ENCODE assay signal across 13 cellular contexts in the genomic region with DNA sequence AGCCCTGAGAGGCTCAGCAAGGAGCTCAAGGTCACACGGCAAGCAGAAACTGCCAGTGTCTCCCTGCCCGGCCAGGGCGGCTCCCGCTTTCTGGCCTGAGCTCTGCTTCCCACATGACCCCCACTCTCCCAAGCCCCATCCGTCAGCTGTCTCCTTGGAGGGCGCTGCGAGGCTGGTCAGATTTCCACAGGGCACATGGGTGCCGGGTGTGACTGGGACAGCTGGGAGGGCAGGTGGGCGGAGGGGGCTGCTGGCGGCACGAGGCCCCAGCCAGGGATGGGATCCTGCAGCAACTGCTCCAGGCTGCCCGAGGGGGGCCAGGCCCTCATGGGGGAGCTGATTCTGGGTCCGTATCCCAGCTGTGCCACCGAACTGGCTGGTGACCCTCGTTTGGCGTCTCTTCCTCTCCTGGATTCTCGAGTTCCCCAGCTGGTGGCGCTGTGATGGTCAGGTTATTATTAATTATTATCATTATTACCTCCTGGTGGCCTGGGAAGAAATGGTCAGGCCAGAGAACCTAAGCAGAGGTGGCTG. TPM values are rescaled to one million over a fixed set of nuclear protein-coding genes. Genes with fewer than 3 reads are reported as not detected.
DNase-seq lines count a peak whose midpoint lies in the region; ATAC-seq and TF ChIP-seq lines count a peak whose summit lies in the region.
"Had no signal": no experiment of that assay in that cellular context is flagged by ENCODE, and none has a peak within 500 bp of the region (broad histone marks: within the 10 kb centered on the region; RNA-seq: fewer than 3 reads in every experiment).

No MANE protein-coding gene starts in this region.

- peak overlapping the region; percentile 72 for H3K18ac ChIP-seq in neuronal stem cell (ENCODE audit: low read length)

- no peak overlapping the region for H4K8ac ChIP-seq in neuronal stem cell (ENCODE audit: low read depth, low read length)

- no peak overlapping the region for H3K4ac ChIP-seq in neuronal stem cell (ENCODE audit: low read length)

- no peak overlapping the region for H3K4me3 ChIP-seq in DND-41 (ENCODE audit: low read depth in 1 of 2, low read length in 2 of 2)
- no peak overlapping the region for H3K4me3 ChIP-seq in cardiac fibroblast (replicated peaks in 1 of 2; ENCODE audit: low read depth in 2 of 2, low read length in 2 of 2)
- no peak overlapping the region for H3K4me3 ChIP-seq in neuronal stem cell (ENCODE audit: low read length in 2 of 2)

- no peaks in the 10 kb centered on the region for H3K79me1 ChIP-seq in neuronal stem cell (ENCODE audit: low read depth, low read length)

- H4K20me1 ChIP-seq in DND-41 (ENCODE audit: insufficient read depth, low read length): no peaks in the 10 kb centered on the region

- H3K4me1 ChIP-seq in DND-41 (ENCODE audit: insufficient read depth, low read length): no peaks in the 10 kb centered on the region
- H3K4me1 ChIP-seq in neuronal stem cell (ENCODE audit: control insufficient read depth in 2 of 2, insufficient read depth in 1 of 2, low read depth in 1 of 2, low read length in 2 of 2): no peaks in the 10 kb centered on the region

- no CpG with 5 or more reads among the region's 18 CpGs for WGBS in neuronal stem cell (ENCODE audit: extremely low coverage in 2 of 2, insufficient read length in 2 of 2, insufficient replicate concordance in 1 of 2), 2 donors

- H2AK5ac ChIP-seq in neuronal stem cell (ENCODE audit: low read depth, low read length): peak overlapping the region; percentile 58

- no peak overlapping the region for H4K91ac ChIP-seq in neuronal stem cell (ENCODE audit: low read depth, low read length, poor library complexity)

- H3K36me3 ChIP-seq in DND-41 (ENCODE audit: insufficient read depth, low read length): no peaks in the 10 kb centered on the region
- no peaks in the 10 kb centered on the region for H3K36me3 ChIP-seq in neuronal stem cell (replicated peaks in 1 of 2; ENCODE audit: control insufficient read depth in 2 of 2, insufficient read depth in 2 of 2, low read length in 2 of 2)

- no peak for DNase-seq in DND-41
- DNase-seq in LHCN-M2 (ENCODE audit: low read depth): peak; percentile 87
- no peak for DNase-seq in cardiac fibroblast (ENCODE audit: low read depth in 2 of 2)
- DNase-seq in neuronal stem cell (ENCODE audit: low spot score): no peak
- DNase-seq in H4 (ENCODE audit: low spot score): no peak
- no peak for DNase-seq in NCI-H510A (lab: John Stamatoyannopoulos, UW)
- no peak for DNase-seq in glomerular visceral epithelial cell (ENCODE audit: extremely low spot score)
- DNase-seq: activated T-cell treated with anti-CD3 and anti-CD28 coated beads for 4 hours, GDM1, NCI-H2107, occipital lobe had no signal

- H3K9me3 ChIP-seq in DND-41 (ENCODE audit: insufficient read depth, low read length, severe bottlenecking) (no peaks in the 10 kb centered on the region), neuronal stem cell (replicated peaks in 1 of 2; ENCODE audit: control insufficient read depth in 2 of 2, insufficient read depth in 1 of 2, low read depth in 1 of 2, low read length in 2 of 2) (no peaks in the 10 kb centered on the region)

- no peak overlapping the region for H3K4me2 ChIP-seq in DND-41 (ENCODE audit: insufficient read depth, low read length)
- no peak overlapping the region for H3K4me2 ChIP-seq in neuronal stem cell (ENCODE audit: insufficient read depth, low read length, poor library complexity, severe bottlenecking)

- no peak overlapping the region for H3K23ac ChIP-seq in neuronal stem cell (ENCODE audit: low read depth, low read length, poor library complexity)

- H2BK5ac ChIP-seq in neuronal stem cell (ENCODE audit: low read length): peak overlapping the region; percentile 92

- H3K9ac ChIP-seq in DND-41 (ENCODE audit: low read depth, low read length) (no peak overlapping the region), neuronal stem cell (ENCODE audit: low read depth, low read length, poor library complexity) (peak overlapping the region; percentile 73)

- H3K14ac ChIP-seq in neuronal stem cell (ENCODE audit: low read length): no peak overlapping the region

- ATAC-seq in DND-41 (ENCODE audit: insufficient read depth, low read depth) (no peak), GM18858 (IDR thresholded peaks at IDR 0.05; ENCODE audit: unreplicated experiment) (no peak)

- H3K27ac ChIP-seq in DND-41 (ENCODE audit: low read length) (no peak overlapping the region), neuronal stem cell (replicated peaks; ENCODE audit: low read length) (no peak overlapping the region)

- TF ChIP-seq CTCF in DND-41 (IDR thresholded peaks at IDR 0.05; ENCODE audit: borderline replicate concordance, extremely low read depth, low read length, poor library complexity, severe bottlenecking) (peak; percentile 49), cardiac fibroblast (IDR thresholded peaks at IDR 0.05; ENCODE audit: low read depth, low read length) (peak; percentile 43)

- H3K27me3 ChIP-seq in DND-41 (ENCODE audit: insufficient read depth, low read length, poor library complexity) (no peaks in the 10 kb centered on the region), neuronal stem cell (ENCODE audit: control insufficient read depth in 3 of 3, insufficient read depth in 3 of 3, low read depth in 1 of 3, low read length in 3 of 3) (peaks cover 0 to under 1% (median 0%) of the 10 kb centered on the region in 3 experiments)

- H2AFZ ChIP-seq in DND-41 (ENCODE audit: low read depth, low read length) (no peak overlapping the region), neuronal stem cell (ENCODE audit: low read length) (no peak overlapping the region)

- no peak overlapping the region for H2BK120ac ChIP-seq in neuronal stem cell (ENCODE audit: low read depth, low read length)

- H2BK15ac ChIP-seq in neuronal stem cell (ENCODE audit: low read length): peak overlapping the region; percentile 4

- no peak overlapping the region for H2BK12ac ChIP-seq in neuronal stem cell (ENCODE audit: low read length)

- H3K79me2 ChIP-seq in DND-41 (ENCODE audit: insufficient read depth, low read length): no peaks in the 10 kb centered on the region

RNA-seq across cellular contexts. Expression of gene WDR38, which starts 12.9 kb away (rescaled TPM):
- total RNA-seq in LHCN-M2 (2014; rRNA removed): not detected in 2 replicates
- polyA plus RNA-seq in LHCN-M2 (2012): not detected
- polyA plus RNA-seq in neuronal stem cell (2013, experiment 1 of 2): not detected
- polyA plus RNA-seq in neuronal stem cell (2013, experiment 2 of 2): not detected
- total RNA-seq in H4 (2014; rRNA removed; shearing (Covaris generic)): not detected in 2 replicates
- total RNA-seq: occipital lobe; T-helper 2 cell treated with Interferon-gamma antibody and Interleukin-4, amounts not matched to agents 100 ng/mL and 5 ng/mL, for 36 hours had no signal

RNA-seq across cellular contexts. Expression of gene RPL35, which starts 21.4 kb away (rescaled TPM):
- total RNA-seq in LHCN-M2 (2014; rRNA removed): 2,204 and 2,858 TPM in 2 replicates
- 3,257 TPM for polyA plus RNA-seq in LHCN-M2 (2012)
- 6,578 TPM for polyA plus RNA-seq in neuronal stem cell (2013, experiment 1 of 2)
- polyA plus RNA-seq in neuronal stem cell (2013, experiment 2 of 2): 6,505 TPM
- total RNA-seq in H4 (2014; rRNA removed; shearing (Covaris generic)): 2,412 and 2,808 TPM in 2 replicates

RNA-seq across cellular contexts. Expression of gene ARPC5L, which starts 21.6 kb away (rescaled TPM):
- total RNA-seq in LHCN-M2 (2014; rRNA removed): 37.6 and 39.0 TPM in 2 replicates
- polyA plus RNA-seq in LHCN-M2 (2012): 45.8 TPM
- polyA plus RNA-seq in neuronal stem cell (2013, experiment 1 of 2): 31.9 TPM
- 31.7 TPM for polyA plus RNA-seq in neuronal stem cell (2013, experiment 2 of 2)
- total RNA-seq in H4 (2014; rRNA removed; shearing (Covaris generic)): 22.1 and 35.7 TPM in 2 replicates
